ENCODE assay signal across 13 cellular contexts in genomic region chr21:37153935-37154350, GRCh38.
DNase-seq lines count a peak whose midpoint lies in the region; ATAC-seq and TF ChIP-seq lines count a peak whose summit lies in the region.
"Had no signal": no experiment of that assay in that cellular context is flagged by ENCODE, and none has a peak within 500 bp of the region (broad histone marks: within the 10 kb centered on the region; RNA-seq: fewer than 3 reads in every experiment).

No MANE protein-coding gene starts in this region.

- peak overlapping the region in 1 of 2 experiments; percentile 18 for H3K18ac ChIP-seq in mesenchymal stem cell (ENCODE audit: low read depth in 1 of 2, low read length in 2 of 2)

- no peak overlapping the region for H3K14ac ChIP-seq in mesenchymal stem cell (ENCODE audit: low read length in 2 of 2)

- no peak overlapping the region for H3K4ac ChIP-seq in mesenchymal stem cell (ENCODE audit: low read depth in 1 of 2, low read length in 2 of 2)

- no peak overlapping the region for H3K4me2 ChIP-seq in mesenchymal stem cell (ENCODE audit: low read length, poor library complexity, severe bottlenecking)

- H2BK12ac ChIP-seq in mesenchymal stem cell (ENCODE audit: low read length in 2 of 2) = peak overlapping the region in 1 of 2 experiments; percentile 3

- no peaks in the 10 kb centered on the region for H3K9me3 ChIP-seq in mesodermal cell (ENCODE audit: control insufficient read depth, low read length)
- no peaks in the 10 kb centered on the region for H3K9me3 ChIP-seq in stomach smooth muscle (ENCODE audit: control insufficient read depth in 2 of 2, low read length in 2 of 2)
- no peaks in the 10 kb centered on the region for H3K9me3 ChIP-seq in mesenchymal stem cell (ENCODE audit: control insufficient read depth, low read length)

- H3K9ac ChIP-seq in stomach smooth muscle (ENCODE audit: low read length in 2 of 2) (peak overlapping the region; percentile 3 to 16), mesenchymal stem cell (ENCODE audit: low read length) (no peak overlapping the region)

- no peak overlapping the region for H2BK120ac ChIP-seq in mesenchymal stem cell (ENCODE audit: low read depth, low read length)

- ATAC-seq in HG02973 (IDR thresholded peaks at IDR 0.05; ENCODE audit: unreplicated experiment) (no peak), HG03280 (IDR thresholded peaks at IDR 0.05; ENCODE audit: unreplicated experiment) (no peak)
- ATAC-seq: activated T-cell treated with anti-CD3 and anti-CD28 coated beads, Interleukin-2, amount 50 U/mL, for 72 hours; natural killer cell had no signal

- 91% methylated on average over 9 of the region's 9 CpGs for WGBS in mesodermal cell (ENCODE audit: insufficient coverage in 2 of 2), 2 experiments
- WGBS in mesenchymal stem cell = 89% methylated on average over 9 of the region's 9 CpGs

- H3K27ac ChIP-seq in dorsolateral prefrontal cortex = peak overlapping the region in 45 of 59 donors; percentile 2 to 74 (median 54)
- H3K27ac ChIP-seq in mesodermal cell (ENCODE audit: low read depth, low read length, severe bottlenecking) = peak overlapping the region; percentile 58
- peak overlapping the region; percentile 66 for H3K27ac ChIP-seq in stomach smooth muscle (ENCODE audit: low read length)
- no peak overlapping the region for H3K27ac ChIP-seq in mesenchymal stem cell (ENCODE audit: low read length, poor library complexity, severe bottlenecking)

- H2BK5ac ChIP-seq in mesenchymal stem cell (ENCODE audit: low read depth, low read length, poor library complexity, severe bottlenecking) = no peak overlapping the region

- no peak overlapping the region for H4K91ac ChIP-seq in mesenchymal stem cell (ENCODE audit: low read length)

- intact Hi-C loops in dorsolateral prefrontal cortex (cut with DNase I) = no loop called here

- peaks cover 13% of the 10 kb centered on the region for H3K79me1 ChIP-seq in mesenchymal stem cell (replicated peaks; ENCODE audit: low read length, poor library complexity, severe bottlenecking)

- peaks cover 65% of the 10 kb centered on the region for H3K36me3 ChIP-seq in mesodermal cell (ENCODE audit: control insufficient read depth, insufficient read depth, low read length)
- peaks cover 5 to 10% of the 10 kb centered on the region in 2 donors for H3K36me3 ChIP-seq in stomach smooth muscle (ENCODE audit: control insufficient read depth in 2 of 2, insufficient read depth in 2 of 2, low read length in 2 of 2)
- H3K36me3 ChIP-seq in mesenchymal stem cell (ENCODE audit: control insufficient read depth in 1 of 2, insufficient read depth in 2 of 2, low read depth in 1 of 2, low read length in 2 of 2) = peaks cover 21 to 89% of the 10 kb centered on the region in 2 experiments

- TF ChIP-seq POLR2A in NB4 (IDR thresholded peaks at IDR 0.05; ENCODE audit: extremely low read depth, insufficient read length) = no peak

- H4K8ac ChIP-seq in mesenchymal stem cell (ENCODE audit: low read length) = no peak overlapping the region

- H3K4me3 ChIP-seq in NB4 (ENCODE audit: low read depth, low read length) (no peak overlapping the region), dorsolateral prefrontal cortex (no peak overlapping the region), mesodermal cell (ENCODE audit: extremely low read depth, insufficient read depth, low read length, poor library complexity, severe bottlenecking) (no peak overlapping the region), stomach smooth muscle (ENCODE audit: low read length in 2 of 2) (no peak overlapping the region), mesenchymal stem cell (ENCODE audit: insufficient read depth in 1 of 2, low read depth in 1 of 2, low read length in 2 of 2) (no peak overlapping the region)

- no peaks in the 10 kb centered on the region for H3K4me1 ChIP-seq in mesodermal cell (ENCODE audit: control insufficient read depth, insufficient read depth, low read length, poor library complexity, severe bottlenecking)
- peaks cover 4% of the 10 kb centered on the region for H3K4me1 ChIP-seq in stomach smooth muscle (ENCODE audit: control insufficient read depth, insufficient read depth, low read length)
- no peaks in the 10 kb centered on the region for H3K4me1 ChIP-seq in mesenchymal stem cell (ENCODE audit: control insufficient read depth, insufficient read depth, low read depth, low read length)

- no peak overlapping the region for H2AFZ ChIP-seq in mesenchymal stem cell (ENCODE audit: low read depth, low read length)

- TF ChIP-seq CTCF in NB4 (IDR thresholded peaks at IDR 0.05; ENCODE audit: low read depth, low read length) (no peak), dorsolateral prefrontal cortex (IDR thresholded peaks at IDR 0.05 in 54 of 56, conservative IDR thresholded peaks at IDR 0.05 in 2 of 56; ENCODE audit: low read depth in 1 of 56, partially characterized antibody in 56 of 56) (no peak)

- no peak overlapping the region for H2BK15ac ChIP-seq in mesenchymal stem cell (ENCODE audit: low read depth, poor library complexity, severe bottlenecking)

- DNase-seq in NB4 (ENCODE audit: low read depth) (peak; percentile 21), dorsolateral prefrontal cortex (no peak), NCI-H1105 (lab: John Stamatoyannopoulos, UW) (no peak), mesenchymal stem cell (no peak)
- DNase-seq: activated T-cell treated with anti-CD3 and anti-CD28 coated beads, Interleukin-2, amount 50 U/mL, for 72 hours; cerebellar nuclear complex; glutamatergic neuron; natural killer cell; NCI-H1417 had no signal

- H3K23ac ChIP-seq in mesenchymal stem cell (ENCODE audit: low read length in 2 of 2) = no peak overlapping the region

- H3K27me3 ChIP-seq in dorsolateral prefrontal cortex (no peaks in the 10 kb centered on the region), stomach smooth muscle (ENCODE audit: control insufficient read depth in 1 of 2, insufficient read depth in 2 of 2, low read length in 2 of 2) (no peaks in the 10 kb centered on the region), mesenchymal stem cell (ENCODE audit: control insufficient read depth in 1 of 2, insufficient read depth in 1 of 2, low read length in 2 of 2) (no peaks in the 10 kb centered on the region)

- H2AK5ac ChIP-seq in mesenchymal stem cell (ENCODE audit: low read length, severe bottlenecking) = no peak overlapping the region
